In genomic region chr1:35756064-35756463, GRCh38 we compare ENCODE assay signal across 2 cellular contexts.
TF ChIP-seq lines count a peak whose summit lies in the region.

No MANE protein-coding gene starts in this region.

TF ChIP-seq in HEK293, 187 proteins besides CTCF, POLR2A, EP300 and RAD21:
- TF ChIP-seq SCRT2 (tag by site-specific recombination; IDR thresholded peaks at IDR 0.05) = peak; percentile 96
- no peak for TF ChIP-seq ZNF140 (tag by site-specific recombination; IDR thresholded peaks at IDR 0.05)
- peak; percentile 94 for TF ChIP-seq SCRT1 (tag by site-specific recombination; IDR thresholded peaks at IDR 0.05; ENCODE audit: borderline replicate concordance)

TF ChIP-seq in GM12878, 131 proteins besides CTCF, POLR2A, EP300 and RAD21:
- TF ChIP-seq IKZF2 (IDR thresholded peaks at IDR 0.05) = 0 out of 4 replicates have a peak, but pooled peaks of 1 of the 2 experiments have one; percentile 13
- TF ChIP-seq TAF1 (IDR thresholded peaks at IDR 0.05; ENCODE audit: borderline replicate concordance, low read depth, low read length) = no peak
- 0 out of 2 replicates have a peak, but pooled peaks have one; percentile 19 for TF ChIP-seq SPI1 (IDR thresholded peaks at IDR 0.05; ENCODE audit: borderline replicate concordance, insufficient read depth, low read depth, low read length)
